8 cellular contexts compared by ENCODE assay signal in the genomic region with DNA sequence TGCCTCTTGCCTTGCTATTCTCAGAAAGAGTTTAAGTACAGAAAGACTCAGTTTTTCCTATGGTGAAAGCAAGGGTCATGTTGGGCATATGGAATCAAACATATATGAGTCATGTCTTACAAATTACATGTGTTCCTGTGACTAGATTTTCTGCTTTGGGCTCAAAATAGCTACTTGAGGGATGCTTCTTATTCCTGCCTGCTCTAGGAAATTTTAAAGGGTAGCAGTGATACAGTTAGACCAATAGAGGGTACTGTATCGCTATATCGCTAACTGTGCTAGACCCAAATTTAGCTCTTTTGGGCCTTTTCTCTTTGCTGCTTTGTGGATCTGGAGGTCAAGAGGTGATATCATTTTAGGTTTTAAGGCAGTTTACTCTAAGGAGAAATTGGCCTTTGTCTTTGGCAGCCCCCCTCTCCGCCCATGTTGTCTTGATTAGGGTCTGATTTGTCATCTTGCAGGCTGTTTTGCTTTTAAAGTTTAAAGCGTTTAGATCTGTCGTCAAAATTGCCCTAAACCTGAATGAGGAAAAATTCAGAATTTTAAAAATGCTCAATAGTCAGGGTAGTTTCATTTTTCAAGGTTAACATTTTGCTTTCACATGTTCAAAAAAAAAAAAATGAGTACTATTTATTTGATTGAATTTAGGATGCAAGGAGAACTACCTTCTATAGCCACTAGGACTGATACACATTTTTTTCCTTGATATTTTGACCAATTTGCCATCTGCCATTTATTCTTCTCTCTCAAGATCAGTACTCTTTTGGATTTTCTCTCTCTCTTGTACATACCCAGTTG. TPM values are rescaled to one million over a fixed set of nuclear protein-coding genes. Genes with fewer than 3 reads are reported as not detected.
DNase-seq lines count a peak whose midpoint lies in the region; ATAC-seq, FAIRE-seq and TF ChIP-seq lines count a peak whose summit lies in the region.

No MANE protein-coding gene starts in this region.

- peaks cover 99% of the 10 kb centered on the region for H3K79me2 ChIP-seq in OCI-LY3 (ENCODE audit: low read length)

- H4K20me1 ChIP-seq in OCI-LY3 (ENCODE audit: insufficient read depth, low read length), result peaks cover 57% of the 10 kb centered on the region

- H3K4me3 ChIP-seq in OCI-LY3 (ENCODE audit: low read length), result no peak overlapping the region

- H3K9ac ChIP-seq in OCI-LY3 (ENCODE audit: low read length), result no peak overlapping the region

- no peaks in the 10 kb centered on the region for H3K9me3 ChIP-seq in OCI-LY3 (ENCODE audit: insufficient read depth, low read length)

- H3K4me2 ChIP-seq in OCI-LY3 (ENCODE audit: low read length), result peak overlapping the region; percentile 9; the same call in 1 of the 2 replicates

- no peaks in the 10 kb centered on the region for H3K27me3 ChIP-seq in OCI-LY3 (ENCODE audit: low read depth, low read length)

- no peaks in the 10 kb centered on the region for H3K9me3 Mint-ChIP-seq in effector memory CD8-positive, alpha-beta T cell
- H3K9me3 Mint-ChIP-seq in osteocyte (ENCODE audit: unreplicated experiment), result no peaks in the 10 kb centered on the region

- peak overlapping the region; percentile 41 to 67 for H3K4me3 Mint-ChIP-seq in effector memory CD8-positive, alpha-beta T cell
- H3K4me3 Mint-ChIP-seq in osteocyte (ENCODE audit: unreplicated experiment), result no peak overlapping the region

- FAIRE-seq in urothelium cell line (lab: Jason Lieb, UNC), result no peak

- H2AFZ ChIP-seq in OCI-LY3 (ENCODE audit: low read depth, low read length), result no peak overlapping the region

- peak overlapping the region; percentile 39 to 92 for H3K27ac Mint-ChIP-seq in effector memory CD8-positive, alpha-beta T cell
- peak overlapping the region; percentile 28 for H3K27ac Mint-ChIP-seq in osteocyte (ENCODE audit: unreplicated experiment)

- DNase-seq in DMS 273 (lab: John Stamatoyannopoulos, UW; ENCODE audit: unreplicated experiment), result peak; percentile 21
- DNase-seq in DMS 273 treated with DMSO at 0.1 percent for 48 hours (lab: John Stamatoyannopoulos, UW), result no peak
- DNase-seq in effector memory CD8-positive, alpha-beta T cell, result no peak
- no peak for DNase-seq in osteocyte (ENCODE audit: extremely low spot score, unreplicated experiment)
- no peak for DNase-seq in urothelium cell line (ENCODE audit: low spot score)
- no peak for DNase-seq in NCI-H1417 treated with DMSO at 0.1 percent for 48 hours (lab: John Stamatoyannopoulos, UW)

- peaks cover 58 to 78% of the 10 kb centered on the region in 2 donors for H3K4me1 Mint-ChIP-seq in effector memory CD8-positive, alpha-beta T cell (ENCODE audit: low read depth in 2 of 2)
- peaks cover 41% of the 10 kb centered on the region for H3K4me1 Mint-ChIP-seq in osteocyte (ENCODE audit: unreplicated experiment)

- H3K27ac ChIP-seq in OCI-LY3 (ENCODE audit: low read length), result no peak overlapping the region

- peak; percentile 90 for ATAC-seq in effector memory CD8-positive, alpha-beta T cell (replicated peaks)
- no peak for ATAC-seq in HG02610 (IDR thresholded peaks at IDR 0.05; ENCODE audit: unreplicated experiment)

- TF ChIP-seq CTCF in OCI-LY3 (IDR thresholded peaks at IDR 0.05; ENCODE audit: low read depth, low read length) (peak; percentile 71), osteocyte (IDR thresholded peaks at IDR 0.05) (peak; percentile 56)

- H3K36me3 Mint-ChIP-seq in effector memory CD8-positive, alpha-beta T cell (ENCODE audit: insufficient read depth), result peaks cover 3% of the 10 kb centered on the region
- no peaks in the 10 kb centered on the region for H3K36me3 Mint-ChIP-seq in osteocyte (ENCODE audit: unreplicated experiment)

- no peaks in the 10 kb centered on the region for H3K27me3 Mint-ChIP-seq in effector memory CD8-positive, alpha-beta T cell
- no peaks in the 10 kb centered on the region for H3K27me3 Mint-ChIP-seq in osteocyte (ENCODE audit: unreplicated experiment)

- H3K4me1 ChIP-seq in OCI-LY3 (ENCODE audit: low read length), result peaks cover 37% of the 10 kb centered on the region

- H3K36me3 ChIP-seq in OCI-LY3 (replicated peaks; ENCODE audit: low read depth, low read length), result no peaks in the 10 kb centered on the region

RNA-seq across cellular contexts. Expression of a gene that starts 8.8 kb away (rescaled TPM):
- total RNA-seq in osteocyte, result 42.0 and 42.3 TPM in 2 replicates
